Comparison of ENCODE assay signal across 23 cellular contexts in the genomic region with DNA sequence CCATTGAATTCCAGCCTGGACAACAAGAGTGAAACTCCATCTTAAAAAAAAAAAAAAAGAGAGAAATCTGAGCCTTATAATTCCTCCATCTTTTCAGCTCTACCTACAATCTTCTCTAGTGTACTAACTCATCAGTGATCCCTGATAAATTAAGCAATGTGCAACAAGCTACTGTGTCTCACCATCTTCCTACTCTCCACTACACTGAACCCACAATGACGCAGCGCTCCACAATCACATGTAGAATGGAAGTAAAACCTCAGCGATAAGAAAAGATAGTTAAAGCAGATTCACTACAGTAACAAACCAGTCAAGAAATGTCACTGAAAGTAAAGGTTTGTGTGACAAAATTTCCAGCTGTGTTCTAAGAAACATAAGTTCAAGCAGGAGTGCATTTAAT. TPM values are rescaled to one million over a fixed set of nuclear protein-coding genes. Genes with fewer than 3 reads are reported as not detected.
A peak's percentile ranks its signal among the peaks of the same experiment; 100 is the strongest.
DNase-seq lines count a peak whose midpoint lies in the region; ATAC-seq and TF ChIP-seq lines count a peak whose summit lies in the region.
"Had no signal": no experiment of that assay in that cellular context is flagged by ENCODE, and none has a peak within 500 bp of the region (broad histone marks: within the 10 kb centered on the region; RNA-seq: fewer than 3 reads in every experiment).

No MANE protein-coding gene starts in this region.

- H3K9me3 ChIP-seq in BLaER1 (no peaks in the 10 kb centered on the region), Caco-2 (no peaks in the 10 kb centered on the region), adipocyte (ENCODE audit: control insufficient read depth, low read length) (no peaks in the 10 kb centered on the region), body of pancreas (no peaks in the 10 kb centered on the region)
- no peaks in the 10 kb centered on the region for H3K9me3 ChIP-seq in naive thymus-derived CD4-positive, alpha-beta T cell (ENCODE audit: control insufficient read depth in 2 of 3, low read length in 3 of 3)
- H3K9me3 ChIP-seq: thyroid gland had no signal

- peaks cover 28% of the 10 kb centered on the region for H3K4me1 Mint-ChIP-seq in Caco-2 (ENCODE audit: low read depth, unreplicated experiment)
- H3K4me1 Mint-ChIP-seq in naive thymus-derived CD4-positive, alpha-beta T cell = peaks cover 2 to 68% (median 16%) of the 10 kb centered on the region in 7 donors

- POLR2A ChIA-PET in Caco-2 (lab: Charles Lee) = no interaction called here
- POLR2A ChIA-PET in naive thymus-derived CD4-positive, alpha-beta T cell (lab: Charles Lee) = interaction anchor here (0.6 kb wide), 2 partner anchors 41 to 224 kb away, joined by 3 read pairs; no protein-coding TSS in a partner anchor

- DNase-seq in Caco-2 = no peak
- no peak for DNase-seq in adipocyte (ENCODE audit: low read depth)
- DNase-seq in naive thymus-derived CD4-positive, alpha-beta T cell = no peak
- DNase-seq in HuH-7 (ENCODE audit: low spot score) = no peak
- DNase-seq in NCI-H510A (lab: John Stamatoyannopoulos, UW) = no peak
- no peak for DNase-seq in body of pancreas
- DNase-seq: activated CD4-positive, CD25-positive, alpha-beta regulatory T cell; CD8-positive, alpha-beta memory T cell; islet precursor cell; mammary epithelial cell; MM.1S; NCI-H1694; NCI-H2227 treated with DMSO at 0.1 percent for 48 hours; NCI-H774; stimulated activated naive CD4-positive, alpha-beta T cell; T-helper 17 cell; thyroid gland had no signal

- no peak for TF ChIP-seq CTCF in Caco-2 (IDR thresholded peaks at IDR 0.05; ENCODE audit: insufficient read depth in 1 of 2, low read depth in 1 of 2, low read length in 1 of 2, severe bottlenecking in 1 of 2, unreplicated experiment in 1 of 2)
- TF ChIP-seq CTCF in body of pancreas (IDR thresholded peaks at IDR 0.05) = no peak

- CTCF ChIA-PET in Caco-2 (lab: Charles Lee) = interaction anchor here (0.7 kb wide), 1 partner anchor 18 kb away, joined by 4 read pairs; no protein-coding TSS in a partner anchor
- CTCF ChIA-PET in naive thymus-derived CD4-positive, alpha-beta T cell (lab: Charles Lee) = no interaction called here

- H3K36me3 Mint-ChIP-seq in Caco-2 (ENCODE audit: insufficient read depth, unreplicated experiment) = no peaks in the 10 kb centered on the region
- H3K36me3 Mint-ChIP-seq in naive thymus-derived CD4-positive, alpha-beta T cell = peaks cover 0 to 9% (median 0%) of the 10 kb centered on the region in 5 donors
- H3K36me3 Mint-ChIP-seq: IgD-negative memory B cell had no signal

- H4K20me1 ChIP-seq in BLaER1 = peaks cover 100% of the 10 kb centered on the region

- BruUV-seq in Caco-2 (replicated peaks; lab: Mats Ljungman, UMichigan) = no TSS peak

- H3K4me1 ChIP-seq in BLaER1 (peaks cover 80% of the 10 kb centered on the region), Caco-2 (peaks cover 39% of the 10 kb centered on the region), adipocyte (ENCODE audit: control insufficient read depth, insufficient read depth, low read length) (peaks cover 71% of the 10 kb centered on the region), body of pancreas (peaks cover 43% of the 10 kb centered on the region)
- H3K4me1 ChIP-seq in naive thymus-derived CD4-positive, alpha-beta T cell (ENCODE audit: control insufficient read depth in 2 of 2, insufficient read depth in 2 of 2, low read length in 2 of 2) = no peaks in the 10 kb centered on the region

- WGBS in body of pancreas, 2 donors = 83 to 93% methylated on average over 3 of the region's 3 CpGs

- intact Hi-C loops in Caco-2 (cut with micrococcal nuclease; ENCODE audit: unreplicated experiment) = loop anchor here (5.0 kb wide), 1 partner anchor 52 kb away; no protein-coding TSS in a partner anchor
- intact Hi-C loops in naive thymus-derived CD4-positive, alpha-beta T cell (cut with micrococcal nuclease) = no loop called here
- intact Hi-C loops in body of pancreas (cut with DNase I) = loop anchor here (10.0 kb wide), 1 partner anchor 250 kb away; no protein-coding TSS in a partner anchor

- peaks cover 69% of the 10 kb centered on the region for H3K36me3 ChIP-seq in BLaER1
- H3K36me3 ChIP-seq in Caco-2 (ENCODE audit: control insufficient read depth, insufficient read depth, low read length) = no peaks in the 10 kb centered on the region; the same call in 1 of the 2 replicates
- no peaks in the 10 kb centered on the region for H3K36me3 ChIP-seq in adipocyte (ENCODE audit: control insufficient read depth, insufficient read depth, low read length, severe bottlenecking)
- no peaks in the 10 kb centered on the region for H3K36me3 ChIP-seq in naive thymus-derived CD4-positive, alpha-beta T cell (ENCODE audit: control insufficient read depth in 2 of 3, insufficient read depth in 3 of 3, low read length in 3 of 3)
- H3K36me3 ChIP-seq in body of pancreas (replicated peaks in 1 of 2; ENCODE audit: insufficient read depth in 1 of 2, low read depth in 2 of 2) = no peaks in the 10 kb centered on the region
- H3K36me3 ChIP-seq: thyroid gland had no signal

- no peaks in the 10 kb centered on the region for H3K27me3 Mint-ChIP-seq in Caco-2 (ENCODE audit: insufficient read depth, unreplicated experiment)
- H3K27me3 Mint-ChIP-seq in naive thymus-derived CD4-positive, alpha-beta T cell = peaks cover 0 to 18% (median 0%) of the 10 kb centered on the region in 5 donors
- H3K27me3 Mint-ChIP-seq: activated naive CD8-positive, alpha-beta T cell; T-helper 17 cell had no signal

- H3K27me3 ChIP-seq in BLaER1 (no peaks in the 10 kb centered on the region), Caco-2 (replicated peaks; ENCODE audit: control insufficient read depth, insufficient read depth, low read length) (no peaks in the 10 kb centered on the region), adipocyte (replicated peaks; ENCODE audit: control insufficient read depth, insufficient read depth, low read length) (no peaks in the 10 kb centered on the region), body of pancreas (no peaks in the 10 kb centered on the region)
- H3K27me3 ChIP-seq in naive thymus-derived CD4-positive, alpha-beta T cell (ENCODE audit: control insufficient read depth in 2 of 2, insufficient read depth in 2 of 2, low read length in 2 of 2) = no peaks in the 10 kb centered on the region
- H3K27me3 ChIP-seq: thyroid gland had no signal

- peak overlapping the region; percentile 59 for H3K27ac Mint-ChIP-seq in Caco-2 (ENCODE audit: unreplicated experiment)
- H3K27ac Mint-ChIP-seq in naive thymus-derived CD4-positive, alpha-beta T cell = peak overlapping the region in 1 of 9 donors; percentile 10
- H3K27ac Mint-ChIP-seq: activated naive CD8-positive, alpha-beta T cell; CD8-positive, alpha-beta memory T cell; GM23338; IgD-negative memory B cell; T-helper 17 cell had no signal

- H3K9me3 Mint-ChIP-seq in Caco-2 (ENCODE audit: unreplicated experiment) = no peaks in the 10 kb centered on the region
- no peaks in the 10 kb centered on the region for H3K9me3 Mint-ChIP-seq in naive thymus-derived CD4-positive, alpha-beta T cell
- H3K9me3 Mint-ChIP-seq: CD8-positive, alpha-beta memory T cell; GM23338; IgD-negative memory B cell had no signal

- H3K27ac ChIP-seq in BLaER1 (no peak overlapping the region), body of pancreas (no peak overlapping the region)
- no peak overlapping the region for H3K27ac ChIP-seq in naive thymus-derived CD4-positive, alpha-beta T cell (ENCODE audit: low read depth, low read length)
- H3K27ac ChIP-seq: HL-60, thyroid gland had no signal

- H3K9ac ChIP-seq in BLaER1 = no peak overlapping the region
- no peak overlapping the region for H3K9ac ChIP-seq in adipocyte (ENCODE audit: low read length)

- no peak overlapping the region for H3K4me3 Mint-ChIP-seq in Caco-2 (ENCODE audit: unreplicated experiment)
- peak overlapping the region in 2 of 10 donors; percentile 1 to 11 for H3K4me3 Mint-ChIP-seq in naive thymus-derived CD4-positive, alpha-beta T cell
- H3K4me3 Mint-ChIP-seq: activated naive CD8-positive, alpha-beta T cell; CD8-positive, alpha-beta memory T cell; GM23338; IgD-negative memory B cell had no signal

- TF ChIP-seq POLR2A in body of pancreas (IDR thresholded peaks at IDR 0.05) = no peak

- ATAC-seq in naive thymus-derived CD4-positive, alpha-beta T cell = peak; percentile 70
- no peak for ATAC-seq in body of pancreas
- ATAC-seq: GM23338, Panc1, T-helper 17 cell had no signal

- H3K4me3 ChIP-seq in BLaER1 = no peak overlapping the region
- no peak overlapping the region for H3K4me3 ChIP-seq in Caco-2 (ENCODE audit: low read depth, low read length)
- peak overlapping the region; percentile 15 for H3K4me3 ChIP-seq in adipocyte (ENCODE audit: low read length)
- H3K4me3 ChIP-seq in naive thymus-derived CD4-positive, alpha-beta T cell (ENCODE audit: low read length) = no peak overlapping the region
- no peak overlapping the region for H3K4me3 ChIP-seq in body of pancreas
- H3K4me3 ChIP-seq: GM23338, thyroid gland had no signal

- 0 out of 2 replicates have a peak overlapping the region, but pooled peaks have one; percentile 7 for H3K4me2 ChIP-seq in BLaER1
- H3K4me2 ChIP-seq: GM23338 had no signal

RNA-seq across cellular contexts. Expression of a gene that starts 13.5 kb away (rescaled TPM):
- total RNA-seq in Caco-2 (2022) (14.0 and 20.7 TPM in 2 replicates), body of pancreas (10 to 100 TPM; 18.1 to 18.9 TPM)
- total RNA-seq in naive thymus-derived CD4-positive, alpha-beta T cell = 10 to 100 TPM in 2 of 5 experiments, 1 to 10 TPM in 2, under 1 TPM in 1; 0.58 to 19.4 (median 1.1) TPM
- polyA plus RNA-seq in naive thymus-derived CD4-positive, alpha-beta T cell = under 1 TPM; 0.25 to 0.56 TPM
- polyA plus RNA-seq: CD8-positive, alpha-beta memory T cell had no signal

Comparison
In these comparisons a context has a peak if more than half of its experiments do, and no peak if none do; other contexts are left out.
1. intact Hi-C loops: an anchor here in Caco-2 (5.0 kb wide) and body of pancreas (10.0 kb wide); none called in naive thymus-derived CD4-positive, alpha-beta T cell.